20 cellular contexts compared by ENCODE assay signal in genomic region chr19:2140193-2140545, GRCh38.
"Had no signal": no experiment of that assay in that cellular context is flagged by ENCODE, and none has a peak within 500 bp of the region (broad histone marks: within the 10 kb centered on the region; RNA-seq: fewer than 3 reads in every experiment).

No MANE protein-coding gene starts in this region.

- H3K27ac ChIP-seq: body of pancreas, esophagus squamous epithelium, prostate gland, right atrium auricular region, stomach had no signal

- ATAC-seq: activated CD4-positive, CD25-positive, alpha-beta regulatory T cell treated with anti-CD3 and anti-CD28 coated beads, Interleukin-2, amount 50 U/mL, for 24 hours; activated T-cell treated with anti-CD3 and anti-CD28 coated beads, Interleukin-2, amount 50 U/mL, for 4 hours; body of pancreas; natural killer cell treated with Interleukin-12 subunit alpha and Interleukin-12 subunit beta and Interleukin-15 and Interleukin-18, amount 100 ng/mL, for 72 hours; stimulated activated effector memory CD8-positive, alpha-beta T cell treated with anti-CD3 and anti-CD28 coated beads, Interleukin-12 subunit alpha, Interleukin-12 subunit beta, amount 100 ng/mL, for 72 hours had no signal

- H3K27me3 ChIP-seq: body of pancreas, esophagus squamous epithelium, right atrium auricular region, stomach had no signal

- DNase-seq: activated CD4-positive, alpha-beta T cell treated with anti-CD3 and anti-CD28 coated beads, Interleukin-2, amount 10 ng/mL, durations not matched to agents 7 days and 5 days; activated CD8-positive, alpha-beta memory T cell treated with anti-CD3 and anti-CD28 coated beads, Interleukin-2, amount 50 U/mL, for 4 hours; activated naive CD4-positive, alpha-beta T cell treated with anti-CD3 and anti-CD28 coated beads for 36 hours; activated T-cell treated with anti-CD3 and anti-CD28 coated beads, Interleukin-2, amount 50 U/mL, for 4 hours; body of pancreas; dermis blood vessel endothelial cell; effector memory CD4-positive, alpha-beta T cell; esophagus squamous epithelium; immature natural killer cell; mesenchymal stem cell; occipital lobe; small intestine; stimulated activated CD4-positive, alpha-beta T cell treated with anti-CD3 and anti-CD28 coated beads, Interleukin-4, amount 100 ng/mL, for 24 hours; stomach; T1000 had no signal

- H3K4me1 ChIP-seq: prostate gland had no signal

- H3K4me3 ChIP-seq: body of pancreas, esophagus squamous epithelium, prostate gland, right atrium auricular region, stomach had no signal

- H3K9me3 ChIP-seq: body of pancreas, esophagus squamous epithelium, prostate gland, right atrium auricular region, stomach had no signal
